In the genomic region with DNA sequence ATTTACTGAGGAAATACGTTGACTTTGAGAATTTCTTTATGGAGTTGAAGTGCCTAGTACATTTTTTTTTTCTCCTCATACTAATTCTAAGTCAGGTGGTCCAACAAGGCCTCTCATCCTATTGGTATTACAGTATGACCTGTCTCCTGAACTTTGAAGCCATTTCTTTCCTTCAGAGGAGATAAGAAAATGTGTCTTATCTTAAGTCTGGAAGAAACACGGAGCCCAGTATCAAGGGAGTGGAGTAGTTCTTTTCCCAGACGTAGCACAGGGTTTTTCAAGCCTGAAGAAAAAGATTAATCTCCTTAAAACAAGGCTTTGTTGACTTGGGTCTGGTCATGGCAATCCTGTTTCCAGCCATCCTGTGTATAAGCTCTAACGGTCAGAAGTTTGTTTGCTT, we compare ENCODE assay signal across 20 cellular contexts.
"Had no signal": no experiment of that assay in that cellular context is flagged by ENCODE, and none has a peak within 500 bp of the region (broad histone marks: within the 10 kb centered on the region; RNA-seq: fewer than 3 reads in every experiment).

No MANE protein-coding gene starts in this region.

- FAIRE-seq: RCC 7860 had no signal

- DNase-seq: activated CD4-positive, alpha-beta T cell treated with anti-CD3 and anti-CD28 coated beads, Interleukin-2, amount 10 ng/mL, durations not matched to agents 24 days and 14 days; activated CD4-positive, alpha-beta T cell treated with anti-CD3 and anti-CD28 coated beads, Interleukin-2, amount 50 U/mL, for 48 hours; activated CD4-positive, CD25-positive, alpha-beta regulatory T cell treated with anti-CD3 and anti-CD28 coated beads, Interleukin-2, amount 50 U/mL, for 72 hours; activated CD8-positive, alpha-beta memory T cell treated with anti-CD3 and anti-CD28 coated beads, Interleukin-2, amount 10 ng/mL, durations not matched to agents 7 days and 5 days; activated effector memory CD4-positive, alpha-beta T cell treated with Interleukin-2 at 50 U/mL for 16 hours; activated naive CD4-positive, alpha-beta T cell; activated naive CD8-positive, alpha-beta T cell treated with anti-CD3 and anti-CD28 coated beads, Interleukin-2, amount 50 U/mL, for 24 hours; activated T-cell treated with anti-CD3 and anti-CD28 coated beads, Interleukin-2, amount 50 U/mL, for 24 hours; anterior cingulate cortex; Kasumi-1; NCI-H1048; NCI-H146; NCI-H187 treated with DMSO at 0.1 percent for 48 hours; NCI-H2081 treated with DMSO at 0.1 percent for 48 hours; NCI-H2227 treated with DMSO at 0.1 percent for 48 hours; NCI-H526 treated with DMSO at 0.1 percent for 48 hours; SHP77; T-helper 17 cell; T-helper 9 cell had no signal
